Comparison of ENCODE assay signal across 9 cellular contexts in the genomic region with DNA sequence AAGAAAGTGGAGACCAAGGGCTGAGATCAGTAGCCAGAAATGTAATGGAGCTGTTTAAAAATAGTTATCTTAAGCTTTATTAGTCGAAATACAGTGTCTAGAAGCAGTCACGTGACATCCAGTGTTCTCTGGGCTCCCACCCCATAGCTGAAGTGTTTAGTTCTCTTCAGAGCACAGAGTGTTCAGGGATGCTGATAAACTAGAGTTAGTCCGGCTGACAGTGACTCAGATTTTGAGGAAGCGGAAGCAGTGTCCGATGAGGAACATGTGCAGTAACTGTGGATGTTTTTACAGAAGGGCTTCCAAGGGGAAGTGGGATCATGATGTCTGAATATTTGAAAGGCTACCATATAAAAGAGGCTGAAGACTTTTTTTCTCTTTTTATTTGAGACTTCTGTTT.
DNase-seq lines count a peak whose midpoint lies in the region; ATAC-seq and TF ChIP-seq lines count a peak whose summit lies in the region.
"Had no signal": no experiment of that assay in that cellular context is flagged by ENCODE, and none has a peak within 500 bp of the region (broad histone marks: within the 10 kb centered on the region; RNA-seq: fewer than 3 reads in every experiment).

No MANE protein-coding gene starts in this region.

- H3K36me3 Mint-ChIP-seq in activated CD8-positive, alpha-beta T cell treated with anti-CD3 and anti-CD28 coated beads for 36 hours (ENCODE audit: low read depth), result peaks cover 23% of the 10 kb centered on the region

- no peak overlapping the region for H3K4ac ChIP-seq in mesendoderm (ENCODE audit: low read depth, low read length)

- H3K4me3 ChIP-seq in mucosa of rectum (ENCODE audit: low read length in 2 of 2), result no peak overlapping the region
- H3K4me3 ChIP-seq in mesendoderm (ENCODE audit: low read length), result no peak overlapping the region

- H2BK120ac ChIP-seq in mesendoderm (ENCODE audit: low read depth, low read length), result no peak overlapping the region

- H3K36me3 ChIP-seq in mucosa of rectum (ENCODE audit: control insufficient read depth in 2 of 2, insufficient read depth in 2 of 2, low read length in 2 of 2), result no peaks in the 10 kb centered on the region
- no peaks in the 10 kb centered on the region for H3K36me3 ChIP-seq in mesendoderm (ENCODE audit: control insufficient read depth, insufficient read depth, low read length)

- no peak overlapping the region for H3K23ac ChIP-seq in mesendoderm (ENCODE audit: low read length)

- no peak overlapping the region for H3K18ac ChIP-seq in mesendoderm (ENCODE audit: low read length)

- H3K27me3 ChIP-seq in mucosa of rectum (ENCODE audit: control insufficient read depth in 2 of 2, insufficient read depth in 2 of 2, low read length in 2 of 2) (no peaks in the 10 kb centered on the region), mesendoderm (ENCODE audit: insufficient read depth, low read length, poor library complexity) (no peaks in the 10 kb centered on the region)

- H2BK5ac ChIP-seq in mesendoderm (ENCODE audit: low read length), result no peak overlapping the region

- H3K79me1 ChIP-seq in mesendoderm (ENCODE audit: low read length), result peaks cover 2% of the 10 kb centered on the region

- no peaks in the 10 kb centered on the region for H3K27me3 Mint-ChIP-seq in activated CD8-positive, alpha-beta T cell treated with anti-CD3 and anti-CD28 coated beads for 36 hours
- H3K27me3 Mint-ChIP-seq in stimulated activated naive CD8-positive, alpha-beta T cell treated with anti-CD3 and anti-CD28 coated beads, Interleukin-15, amount 100 ng/mL, for 72 hours, result no peaks in the 10 kb centered on the region

- H3K9me3 ChIP-seq in mucosa of rectum (ENCODE audit: control insufficient read depth in 2 of 2, low read length in 2 of 2), result no peaks in the 10 kb centered on the region

- peak; percentile 38 for DNase-seq in A172 (ENCODE audit: low spot score)
- DNase-seq in NOMO-1 (lab: John Stamatoyannopoulos, UW; ENCODE audit: unreplicated experiment in 2 of 2), result peak; percentile 78 to 96
- no peak for DNase-seq in activated CD8-positive, alpha-beta T cell treated with anti-CD3 and anti-CD28 coated beads for 36 hours
- no peak for DNase-seq in mesendoderm
- no peak for DNase-seq in stimulated activated naive CD8-positive, alpha-beta T cell treated with anti-CD3 and anti-CD28 coated beads, Interleukin-15, amount 100 ng/mL, for 72 hours
- DNase-seq: activated effector memory CD4-positive, alpha-beta T cell treated with anti-CD3 and anti-CD28 coated beads, Interleukin-2, amount 50 U/mL, for 16 hours had no signal

- H3K27ac Mint-ChIP-seq in activated CD8-positive, alpha-beta T cell treated with anti-CD3 and anti-CD28 coated beads for 36 hours, result no peak overlapping the region
- no peak overlapping the region for H3K27ac Mint-ChIP-seq in stimulated activated naive CD8-positive, alpha-beta T cell treated with anti-CD3 and anti-CD28 coated beads, Interleukin-15, amount 100 ng/mL, for 72 hours

- no CpG with 5 or more reads among the region's 5 CpGs for WGBS in mesendoderm (ENCODE audit: extremely low coverage, insufficient coverage, low lambda C conversion rate)

- H3K4me1 ChIP-seq in mucosa of rectum (ENCODE audit: control insufficient read depth in 2 of 2, insufficient read depth in 2 of 2, low read length in 2 of 2), result peaks cover 4 to 14% of the 10 kb centered on the region in 2 donors
- H3K4me1 ChIP-seq in mesendoderm (ENCODE audit: control insufficient read depth, low read depth, low read length), result peaks cover 1% of the 10 kb centered on the region

- no peak overlapping the region for H4K5ac ChIP-seq in mesendoderm (ENCODE audit: low read length)

- POLR2A ChIA-PET in activated CD8-positive, alpha-beta T cell treated with anti-CD3 and anti-CD28 coated beads for 36 hours (lab: Charles Lee), result no interaction called here

- TF ChIP-seq CTCF in activated CD8-positive, alpha-beta T cell treated with anti-CD3 and anti-CD28 coated beads for 36 hours (IDR thresholded peaks at IDR 0.05), result no peak

- peak; percentile 24 for ATAC-seq in esophagus mucosa
- no peak for ATAC-seq in activated CD8-positive, alpha-beta T cell treated with anti-CD3 and anti-CD28 coated beads for 36 hours
- no peak for ATAC-seq in HG02610 (IDR thresholded peaks at IDR 0.05; ENCODE audit: unreplicated experiment)
- no peak for ATAC-seq in stimulated activated naive CD8-positive, alpha-beta T cell treated with anti-CD3 and anti-CD28 coated beads, Interleukin-15, amount 100 ng/mL, for 72 hours

- H3K9ac ChIP-seq in mucosa of rectum (ENCODE audit: low read depth in 1 of 2, low read length in 2 of 2) (no peak overlapping the region), mesendoderm (ENCODE audit: low read length) (no peak overlapping the region)

- CTCF ChIA-PET in activated CD8-positive, alpha-beta T cell treated with anti-CD3 and anti-CD28 coated beads for 36 hours (lab: Charles Lee), result interaction anchor here (1.5 kb wide), 1 partner anchor 14 kb away, joined by 4 read pairs; no protein-coding TSS in a partner anchor

- H3K56ac ChIP-seq in mesendoderm (ENCODE audit: low read length), result no peak overlapping the region

- no peak overlapping the region for H4K8ac ChIP-seq in mesendoderm (ENCODE audit: low read depth, low read length)

- intact Hi-C loops in activated CD8-positive, alpha-beta T cell treated with anti-CD3 and anti-CD28 coated beads for 36 hours (cut with micrococcal nuclease), result no loop called here

- H3K9me3 Mint-ChIP-seq in activated CD8-positive, alpha-beta T cell treated with anti-CD3 and anti-CD28 coated beads for 36 hours, result no peaks in the 10 kb centered on the region
- H3K9me3 Mint-ChIP-seq in stimulated activated naive CD8-positive, alpha-beta T cell treated with anti-CD3 and anti-CD28 coated beads, Interleukin-15, amount 100 ng/mL, for 72 hours, result no peaks in the 10 kb centered on the region

- no peak overlapping the region for H2BK15ac ChIP-seq in mesendoderm (replicated peaks; ENCODE audit: low read depth)

- H3K79me2 ChIP-seq in mesendoderm (ENCODE audit: control insufficient read depth, insufficient read depth, low read length), result no peaks in the 10 kb centered on the region

- H3K4me1 Mint-ChIP-seq in activated CD8-positive, alpha-beta T cell treated with anti-CD3 and anti-CD28 coated beads for 36 hours (ENCODE audit: low read depth), result peaks cover 16% of the 10 kb centered on the region
- H3K4me1 Mint-ChIP-seq in stimulated activated naive CD8-positive, alpha-beta T cell treated with anti-CD3 and anti-CD28 coated beads, Interleukin-15, amount 100 ng/mL, for 72 hours, result peaks cover 62% of the 10 kb centered on the region

- no peak overlapping the region for H2AK5ac ChIP-seq in mesendoderm (ENCODE audit: low read length)

- H3K27ac ChIP-seq in mucosa of rectum (ENCODE audit: low read depth in 2 of 2, low read length in 2 of 2) (peak overlapping the region; percentile 53 to 72), mesendoderm (ENCODE audit: low read depth, low read length) (no peak overlapping the region)

- no peak overlapping the region for H3K4me3 Mint-ChIP-seq in activated CD8-positive, alpha-beta T cell treated with anti-CD3 and anti-CD28 coated beads for 36 hours
- H3K4me3 Mint-ChIP-seq in stimulated activated naive CD8-positive, alpha-beta T cell treated with anti-CD3 and anti-CD28 coated beads, Interleukin-15, amount 100 ng/mL, for 72 hours, result no peak overlapping the region

- H3K4me2 ChIP-seq in mesendoderm (ENCODE audit: low read length), result no peak overlapping the region

Comparison
In these comparisons a context has a peak if more than half of its experiments do, and no peak if none do; other contexts are left out.
1. DNase-seq: peak in A172 (single experiment) and NOMO-1 (2 of 2); none in activated CD8-positive, alpha-beta T cell treated with anti-CD3 and anti-CD28 coated beads for 36 hours (single experiment), mesendoderm (single experiment) and stimulated activated naive CD8-positive, alpha-beta T cell treated with anti-CD3 and anti-CD28 coated beads, Interleukin-15, amount 100 ng/mL, for 72 hours (0 of 2).